Comparison of ENCODE assay signal across 8 cellular contexts in the genomic region with DNA sequence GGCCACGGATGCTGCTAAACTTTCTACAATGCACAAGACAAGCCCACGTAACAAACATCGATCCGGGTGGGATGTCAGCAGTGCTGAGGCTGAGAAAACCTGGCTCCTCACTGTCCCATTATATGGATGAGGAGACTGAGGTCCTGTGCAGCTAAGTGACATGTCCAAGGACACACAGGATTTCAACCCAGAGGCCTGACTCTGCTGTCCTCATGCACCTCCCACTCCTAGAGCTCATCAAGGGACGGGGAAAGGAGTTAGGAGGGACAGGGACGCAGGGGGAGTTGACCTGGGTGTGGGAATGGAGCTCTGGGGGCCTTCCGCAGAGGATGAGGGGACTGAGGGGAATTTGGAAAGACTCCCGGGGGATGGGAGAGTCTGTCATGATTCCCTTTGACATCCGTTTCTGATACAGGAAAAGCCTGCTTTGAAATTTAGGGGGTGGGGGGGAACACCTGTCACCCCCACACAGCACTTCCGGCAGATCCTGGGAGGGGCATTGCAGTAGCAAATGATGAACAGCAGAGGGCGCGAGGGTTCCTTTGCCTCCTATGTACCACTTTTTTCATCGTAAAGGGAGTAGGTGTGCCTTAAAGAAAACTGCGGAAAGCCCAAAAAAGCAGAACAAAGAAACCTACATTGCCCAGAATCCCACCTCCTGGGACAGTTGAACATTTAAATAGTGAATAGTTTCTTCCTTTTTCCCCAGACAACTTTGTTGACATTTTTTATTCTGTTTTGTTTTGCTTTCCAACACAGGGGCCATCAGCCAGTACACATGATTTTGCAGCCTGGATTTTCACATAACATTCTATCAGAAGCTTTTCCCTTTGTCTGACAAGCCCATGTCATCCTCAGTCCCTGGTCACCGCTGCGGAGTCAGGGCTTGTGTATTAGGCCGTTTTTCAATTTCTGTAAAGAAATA. TPM values are rescaled to one million over a fixed set of nuclear protein-coding genes. Genes with fewer than 3 reads are reported as not detected.
DNase-seq lines count a peak whose midpoint lies in the region; ATAC-seq and TF ChIP-seq lines count a peak whose summit lies in the region.

No MANE protein-coding gene starts in this region.

- intact Hi-C loops in CD8-positive, alpha-beta T cell (cut with DNase I, micrococcal nuclease): no loop called here
- intact Hi-C loops in esophagus muscularis mucosa (cut with DNase I) (loop anchor here (2.0 to 10.0 kb wide), 2 partner anchors 393 to 867 kb away; no protein-coding TSS in a partner anchor), testis (cut with DNase I; ENCODE audit: low total_unique reads) (loop anchor here (10.0 kb wide), 1 partner anchor 407 kb away; no protein-coding TSS in a partner anchor)

- no peak overlapping the region for H3K27ac ChIP-seq in CD8-positive, alpha-beta T cell (ENCODE audit: low read depth, low read length)
- H3K27ac ChIP-seq in esophagus muscularis mucosa (replicated peaks in 1 of 4): no peak overlapping the region
- no peak overlapping the region for H3K27ac ChIP-seq in testis

- no peak overlapping the region for H3K4me3 Mint-ChIP-seq in CD8-positive, alpha-beta T cell
- no peak overlapping the region for H3K4me3 Mint-ChIP-seq in neural crest cell

- CTCF ChIA-PET in CD8-positive, alpha-beta T cell (lab: Charles Lee): interaction anchor here (0.7 to 1.6 kb wide), 3 partner anchors 9 to 2000 kb away, joined by 3 to 5 read pairs (median 4); no protein-coding TSS in a partner anchor

- H3K27me3 Mint-ChIP-seq in CD8-positive, alpha-beta T cell (ENCODE audit: low read depth): no peaks in the 10 kb centered on the region
- no peaks in the 10 kb centered on the region for H3K27me3 Mint-ChIP-seq in neural crest cell (ENCODE audit: low read depth)

- TF ChIP-seq CTCF in CD8-positive, alpha-beta T cell (IDR thresholded peaks at IDR 0.05): peak; percentile 85
- peak in 2 of 3 experiments; percentile 85 to 95 for TF ChIP-seq CTCF in esophagus muscularis mucosa (IDR thresholded peaks at IDR 0.05)
- TF ChIP-seq CTCF in neural crest cell (conservative IDR thresholded peaks at IDR 0.05): peak; percentile 98
- peak; percentile 87 to 98 (median 90) for TF ChIP-seq CTCF in testis (IDR thresholded peaks at IDR 0.05)

- no peaks in the 10 kb centered on the region for H3K36me3 ChIP-seq in CD8-positive, alpha-beta T cell (ENCODE audit: insufficient read depth, low read length)
- H3K36me3 ChIP-seq in esophagus muscularis mucosa: no peaks in the 10 kb centered on the region
- H3K36me3 ChIP-seq in testis (ENCODE audit: low read depth, missing control alignments): no peaks in the 10 kb centered on the region

- no peaks in the 10 kb centered on the region for H3K36me3 Mint-ChIP-seq in CD8-positive, alpha-beta T cell
- no peaks in the 10 kb centered on the region for H3K36me3 Mint-ChIP-seq in neural crest cell (ENCODE audit: low read depth)

- no peaks in the 10 kb centered on the region for H3K9me3 ChIP-seq in CD8-positive, alpha-beta T cell (ENCODE audit: low read length)
- H3K9me3 ChIP-seq in esophagus muscularis mucosa (no peaks in the 10 kb centered on the region), testis (no peaks in the 10 kb centered on the region)

- POLR2A ChIA-PET in CD8-positive, alpha-beta T cell (lab: Charles Lee): no interaction called here

- H3K4me1 ChIP-seq in CD8-positive, alpha-beta T cell (ENCODE audit: insufficient read depth, low read length): no peaks in the 10 kb centered on the region
- H3K4me1 ChIP-seq in esophagus muscularis mucosa (peaks cover 0 to 8% (median 5%) of the 10 kb centered on the region in 4 donors), testis (no peaks in the 10 kb centered on the region)

- no peak overlapping the region for H3K27ac Mint-ChIP-seq in CD8-positive, alpha-beta T cell
- no peak overlapping the region for H3K27ac Mint-ChIP-seq in neural crest cell (ENCODE audit: unreplicated experiment)

- WGBS in esophagus muscularis mucosa: 46% methylated on average over 17 of the region's 17 CpGs
- 39 to 44% methylated on average over 17 of the region's 17 CpGs for WGBS in testis, 2 donors

- peak in 6 of 7 experiments; percentile 25 to 62 (median 48) for DNase-seq in CD8-positive, alpha-beta T cell
- DNase-seq in HT-29 (ENCODE audit: low spot score) (peak; percentile 90), NOMO-1 treated with DMSO at 0.1 percent for 48 hours (lab: John Stamatoyannopoulos, UW; ENCODE audit: unreplicated experiment) (peak; percentile 59), activated T-cell treated with anti-CD3 and anti-CD28 coated beads for 1 hour (ENCODE audit: low read depth) (peak; percentile 39), esophagus muscularis mucosa (ENCODE audit: extremely low spot score) (no peak), neural crest cell (ENCODE audit: low read depth, low spot score) (peak; percentile 62), testis (peak; percentile 75), NCI-H1048 (lab: John Stamatoyannopoulos, UW) (no peak)

- TF ChIP-seq POLR2A in esophagus muscularis mucosa (IDR thresholded peaks at IDR 0.05; ENCODE audit: low read depth) (no peak), testis (IDR thresholded peaks at IDR 0.05) (no peak)

- no peak overlapping the region for H3K4me3 ChIP-seq in CD8-positive, alpha-beta T cell (ENCODE audit: low read depth, low read length)
- H3K4me3 ChIP-seq in esophagus muscularis mucosa (no peak overlapping the region), testis (no peak overlapping the region)

- no peaks in the 10 kb centered on the region for H3K9me3 Mint-ChIP-seq in CD8-positive, alpha-beta T cell
- no peaks in the 10 kb centered on the region for H3K9me3 Mint-ChIP-seq in neural crest cell

- peaks cover 5% of the 10 kb centered on the region for H3K4me1 Mint-ChIP-seq in CD8-positive, alpha-beta T cell (ENCODE audit: low read depth)
- peaks cover 18% of the 10 kb centered on the region for H3K4me1 Mint-ChIP-seq in neural crest cell

- ATAC-seq in CD8-positive, alpha-beta T cell: peak; percentile 81

- no peaks in the 10 kb centered on the region for H3K27me3 ChIP-seq in CD8-positive, alpha-beta T cell (ENCODE audit: insufficient read depth, low read length)
- H3K27me3 ChIP-seq in esophagus muscularis mucosa (peaks cover 0 to 6% (median 0%) of the 10 kb centered on the region in 4 donors), testis (no peaks in the 10 kb centered on the region)

- TF ChIP-seq EP300 in esophagus muscularis mucosa (IDR thresholded peaks at IDR 0.05): no peak

RNA-seq across cellular contexts. Expression of gene SLC2A10, which starts 48.6 kb away (rescaled TPM):
- total RNA-seq in CD8-positive, alpha-beta T cell: not detected
- total RNA-seq in HT-29 (2014; rRNA removed; shearing (Covaris generic)): 1.5 and 3.5 TPM in 2 replicates
- total RNA-seq in esophagus muscularis mucosa (10 to 100 TPM in 3 of 4 donors, 1 to 10 TPM in 1; 9.6 to 27.0 (median 15.3) TPM), neural crest cell (11.3 and 12.7 TPM in 2 replicates), testis (10 to 100 TPM; 12.0 to 12.2 TPM)
- polyA plus RNA-seq in testis (ENCODE audit: insufficient read depth, low read depth, low replicate concordance): 4.8 TPM

Comparison
In these comparisons a context has a peak if more than half of its experiments do, and no peak if none do; other contexts are left out.
1. DNase-seq: peak in CD8-positive, alpha-beta T cell (6 of 7), HT-29 (single experiment), NOMO-1 treated with DMSO at 0.1 percent for 48 hours (single experiment), activated T-cell treated with anti-CD3 and anti-CD28 coated beads for 1 hour (single experiment), neural crest cell (single experiment) and testis (single experiment); none in esophagus muscularis mucosa (single experiment) and NCI-H1048 (single experiment).
2. intact Hi-C loops: an anchor here in esophagus muscularis mucosa (2.0 to 10.0 kb wide) and testis (10.0 kb wide); none called in CD8-positive, alpha-beta T cell.
3. Peak in every context shown above with its lines, with median percentiles within 50 percentile points of each other: CTCF ChIP-seq.